Comparison of ENCODE assay signal across 18 cellular contexts in the genomic region with DNA sequence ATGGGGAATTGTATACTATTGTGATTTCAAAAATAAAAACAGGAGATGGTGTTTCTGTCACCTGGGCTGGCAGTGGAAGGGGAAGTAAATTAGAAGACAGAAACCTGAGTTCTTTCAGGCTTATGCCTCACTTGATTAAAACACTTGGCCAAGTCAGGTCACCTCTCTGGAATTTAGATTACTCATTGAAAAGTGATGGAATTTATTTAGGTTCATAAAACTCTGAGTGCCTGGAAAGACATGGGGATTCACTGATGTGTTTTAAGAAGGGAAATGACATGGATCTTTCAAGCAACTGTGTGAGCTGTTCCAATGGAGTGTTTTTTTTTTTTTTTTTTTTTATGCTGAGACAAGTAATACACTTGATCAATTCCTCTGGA.
DNase-seq lines count a peak whose midpoint lies in the region; ATAC-seq and TF ChIP-seq lines count a peak whose summit lies in the region.
"Had no signal": no experiment of that assay in that cellular context is flagged by ENCODE, and none has a peak within 500 bp of the region (broad histone marks: within the 10 kb centered on the region; RNA-seq: fewer than 3 reads in every experiment).

No MANE protein-coding gene starts in this region.

- no peaks in the 10 kb centered on the region for H3K4me1 Mint-ChIP-seq in stimulated activated naive CD8-positive, alpha-beta T cell treated with anti-CD3 and anti-CD28 coated beads, Interleukin-15, amount 100 ng/mL, for 72 hours
- no peaks in the 10 kb centered on the region for H3K4me1 Mint-ChIP-seq in T-helper 2 cell treated with Interferon-gamma antibody and Interleukin-4, amounts not matched to agents 5 μg/mL and 100 μg/mL, for 36 hours (ENCODE audit: low read depth)
- H3K4me1 Mint-ChIP-seq: CD4-positive, CD25-positive, alpha-beta regulatory T cell; IgD-negative memory B cell; naive B cell had no signal

- no peak overlapping the region for H3K4me3 Mint-ChIP-seq in stimulated activated naive CD8-positive, alpha-beta T cell treated with anti-CD3 and anti-CD28 coated beads, Interleukin-15, amount 100 ng/mL, for 72 hours
- no peak overlapping the region for H3K4me3 Mint-ChIP-seq in T-helper 2 cell treated with Interferon-gamma antibody and Interleukin-4, amounts not matched to agents 5 μg/mL and 100 μg/mL, for 36 hours
- H3K4me3 Mint-ChIP-seq: activated CD8-positive, alpha-beta T cell treated with anti-CD3 and anti-CD28 coated beads, Interleukin-2, amount 10 ng/mL, durations not matched to agents 7 days and 5 days; CD4-positive, CD25-positive, alpha-beta regulatory T cell; IgD-negative memory B cell had no signal

- no peaks in the 10 kb centered on the region for H3F3A ChIP-seq in PC-3 (ENCODE audit: low read length, unreplicated experiment)

- no peaks in the 10 kb centered on the region for H3K9me3 Mint-ChIP-seq in stimulated activated naive CD8-positive, alpha-beta T cell treated with anti-CD3 and anti-CD28 coated beads, Interleukin-15, amount 100 ng/mL, for 72 hours
- H3K9me3 Mint-ChIP-seq in T-helper 2 cell treated with Interferon-gamma antibody and Interleukin-4, amounts not matched to agents 5 μg/mL and 100 μg/mL, for 36 hours: no peaks in the 10 kb centered on the region
- H3K9me3 Mint-ChIP-seq: activated T-helper 2 cell treated with anti-CD3 and anti-CD28 coated beads, Interferon-gamma antibody, Interleukin-2, Interleukin-4, amounts not matched to agents 10 μg/mL and 5 μg/mL and 100 μg/mL, durations not matched to agents 14 hours and 24 hours and 36 hours; IgD-negative memory B cell; naive B cell had no signal

- H3K9ac ChIP-seq in PC-3 (ENCODE audit: low read length): no peak overlapping the region

- H3K4me2 ChIP-seq in PC-3 (ENCODE audit: low read length): peak overlapping the region; percentile 11; the same call in 1 of the 2 replicates

- H3K27ac Mint-ChIP-seq in stimulated activated naive CD8-positive, alpha-beta T cell treated with anti-CD3 and anti-CD28 coated beads, Interleukin-15, amount 100 ng/mL, for 72 hours: no peak overlapping the region
- H3K27ac Mint-ChIP-seq in T-helper 2 cell treated with Interferon-gamma antibody and Interleukin-4, amounts not matched to agents 5 μg/mL and 100 μg/mL, for 36 hours: no peak overlapping the region
- H3K27ac Mint-ChIP-seq: activated CD8-positive, alpha-beta T cell treated with anti-CD3 and anti-CD28 coated beads, Interleukin-2, amount 10 ng/mL, durations not matched to agents 7 days and 5 days; activated T-helper 2 cell treated with anti-CD3 and anti-CD28 coated beads, Interferon-gamma antibody, Interleukin-2, Interleukin-4, amounts not matched to agents 10 μg/mL and 5 μg/mL and 100 μg/mL, durations not matched to agents 14 hours and 24 hours and 36 hours; CD4-positive, CD25-positive, alpha-beta regulatory T cell; IgD-negative memory B cell; naive B cell had no signal

- peaks cover 20% of the 10 kb centered on the region for H3K27me3 Mint-ChIP-seq in stimulated activated naive CD8-positive, alpha-beta T cell treated with anti-CD3 and anti-CD28 coated beads, Interleukin-15, amount 100 ng/mL, for 72 hours
- H3K27me3 Mint-ChIP-seq in T-helper 2 cell treated with Interferon-gamma antibody and Interleukin-4, amounts not matched to agents 5 μg/mL and 100 μg/mL, for 36 hours (ENCODE audit: low read depth): no peaks in the 10 kb centered on the region
- H3K27me3 Mint-ChIP-seq: naive B cell had no signal

- CTCF ChIA-PET in PC-3 (lab: Charles Lee): interaction anchor here (0.7 kb wide), 3 partner anchors 15 to 1573 kb away, joined by 3 to 13 read pairs (median 10); no protein-coding TSS in a partner anchor

- H3K27ac ChIP-seq in PC-3 (ENCODE audit: low read length): peak overlapping the region; percentile 3; the same call in 1 of the 2 replicates
- H3K27ac ChIP-seq: upper lobe of right lung had no signal

- no peaks in the 10 kb centered on the region for H3K27me3 ChIP-seq in PC-3 (ENCODE audit: low read length)
- H3K27me3 ChIP-seq: upper lobe of right lung had no signal

- no peaks in the 10 kb centered on the region for H4K20me1 ChIP-seq in PC-3 (ENCODE audit: low read length)

- DNase-seq in ELR (ENCODE audit: low read depth) (peak; percentile 90), PC-3 (peak; percentile 92), epithelial cell of proximal tubule (ENCODE audit: low read depth) (peak; percentile 89), omental fat pad (ENCODE audit: low spot score) (no peak), ecto neural progenitor cell (ENCODE audit: low spot score) (no peak)
- DNase-seq in stimulated activated naive CD8-positive, alpha-beta T cell treated with anti-CD3 and anti-CD28 coated beads, Interleukin-15, amount 100 ng/mL, for 72 hours: no peak
- no peak for DNase-seq in stimulated activated CD4-positive, alpha-beta T cell treated with anti-CD3 and anti-CD28 coated beads, Interleukin-2, amount 100 ng/mL, for 24 hours
- no peak for DNase-seq in T-helper 2 cell treated with Interferon-gamma antibody and Interleukin-4, amounts not matched to agents 5 μg/mL and 100 μg/mL, for 36 hours (ENCODE audit: low spot score)
- DNase-seq: activated CD8-positive, alpha-beta T cell treated with anti-CD3 and anti-CD28 coated beads, Interleukin-2, amount 10 ng/mL, durations not matched to agents 7 days and 5 days; aorta; CD4-positive, CD25-positive, alpha-beta regulatory T cell; naive B cell; NCI-H1436; NCI-H69; stimulated activated CD4-positive, alpha-beta T cell treated with anti-CD3 and anti-CD28 coated beads, Interleukin-4, amount 100 ng/mL, for 24 hours; upper lobe of right lung had no signal

- no peak for TF ChIP-seq CTCF in PC-3 (conservative IDR thresholded peaks at IDR 0.05; ENCODE audit: low read depth, low read length)
- no peak for TF ChIP-seq CTCF in epithelial cell of proximal tubule (conservative IDR thresholded peaks at IDR 0.05; ENCODE audit: low read depth, low read length)
- no peak for TF ChIP-seq CTCF in omental fat pad (IDR thresholded peaks at IDR 0.05)

- no peak overlapping the region for H2AFZ ChIP-seq in PC-3 (ENCODE audit: low read length)

- intact Hi-C loops in PC-3 (cut with micrococcal nuclease): no loop called here

- no TSS peak for BruUV-seq in PC-3 (replicated peaks; lab: Mats Ljungman, UMichigan)

- H3K4me1 ChIP-seq in PC-3 (ENCODE audit: insufficient read depth, low read length): peaks cover 27% of the 10 kb centered on the region
- H3K4me1 ChIP-seq: upper lobe of right lung had no signal

- H3K36me3 Mint-ChIP-seq in T-helper 2 cell treated with Interferon-gamma antibody and Interleukin-4, amounts not matched to agents 5 μg/mL and 100 μg/mL, for 36 hours (ENCODE audit: low read depth): no peaks in the 10 kb centered on the region
- H3K36me3 Mint-ChIP-seq: CD4-positive, CD25-positive, alpha-beta regulatory T cell; IgD-negative memory B cell; naive B cell had no signal

- no peaks in the 10 kb centered on the region for H3K9me2 ChIP-seq in PC-3 (replicated peaks; ENCODE audit: low read length)

- peak; percentile 95 for ATAC-seq in PC-3
- peak; percentile 27 for ATAC-seq in omental fat pad (ENCODE audit: low FRiP score)
- ATAC-seq in stimulated activated naive CD8-positive, alpha-beta T cell treated with anti-CD3 and anti-CD28 coated beads, Interleukin-15, amount 100 ng/mL, for 72 hours: no peak
- ATAC-seq: activated CD8-positive, alpha-beta T cell treated with anti-CD3 and anti-CD28 coated beads, Interleukin-2, amount 10 ng/mL, durations not matched to agents 7 days and 5 days; upper lobe of right lung had no signal

- no peaks in the 10 kb centered on the region for H3K9me3 ChIP-seq in PC-3 (ENCODE audit: low read length)
- H3K9me3 ChIP-seq: upper lobe of right lung had no signal

- H3K36me3 ChIP-seq in PC-3 (ENCODE audit: low read depth, low read length): no peaks in the 10 kb centered on the region
- H3K36me3 ChIP-seq: upper lobe of right lung had no signal

- no peaks in the 10 kb centered on the region for H3K79me2 ChIP-seq in PC-3 (ENCODE audit: low read length)

- H3K4me3 ChIP-seq in PC-3 (ENCODE audit: low read length) (no peak overlapping the region), epithelial cell of proximal tubule (ENCODE audit: low read depth, low read length) (no peak overlapping the region)
- H3K4me3 ChIP-seq: upper lobe of right lung had no signal

- POLR2A ChIA-PET in PC-3 (lab: Charles Lee; ENCODE audit: unreplicated experiment): interaction anchor here (0.6 to 0.7 kb wide), 2 partner anchors 190 to 284 kb away, joined by 3 read pairs; no protein-coding TSS in a partner anchor

Comparison
In these comparisons a context has a peak if more than half of its experiments do, and no peak if none do; other contexts are left out.
1. DNase-seq: peak in ELR (single experiment), PC-3 (single experiment) and epithelial cell of proximal tubule (single experiment); none in omental fat pad (single experiment), stimulated activated naive CD8-positive, alpha-beta T cell treated with anti-CD3 and anti-CD28 coated beads, Interleukin-15, amount 100 ng/mL, for 72 hours (0 of 2), stimulated activated CD4-positive, alpha-beta T cell treated with anti-CD3 and anti-CD28 coated beads, Interleukin-2, amount 100 ng/mL, for 24 hours (0 of 2), T-helper 2 cell treated with Interferon-gamma antibody and Interleukin-4, amounts not matched to agents 5 μg/mL and 100 μg/mL, for 36 hours (single experiment) and ecto neural progenitor cell (single experiment).